In genomic region chr7:65444211-65444842, GRCh38 we compare ENCODE assay signal across 24 cellular contexts.
"Had no signal": no experiment of that assay in that cellular context is flagged by ENCODE, and none has a peak within 500 bp of the region (broad histone marks: within the 10 kb centered on the region; RNA-seq: fewer than 3 reads in every experiment).

No MANE protein-coding gene starts in this region.

- H3K36me3 ChIP-seq: esophagus muscularis mucosa, gastroesophageal sphincter, heart left ventricle, lower lobe of right lung had no signal

- H3K9me3 Mint-ChIP-seq: immature natural killer cell had no signal

- H3K4me1 ChIP-seq: lower lobe of right lung had no signal

- DNase-seq: dermis blood vessel endothelial cell; dorsolateral prefrontal cortex; effector CD4-positive, alpha-beta T cell; effector memory CD4-positive, alpha-beta T cell; foreskin keratinocyte; heart left ventricle; hypothalamus; immature natural killer cell; islet precursor cell; left cardiac atrium; left ventricle myocardium superior; lower lobe of right lung; mesenchymal stem cell; mucosa of descending colon; naive B cell had no signal

- H3K4me2 ChIP-seq: hepatocyte had no signal

- FAIRE-seq: colon, endothelial cell of umbilical vein, frontal cortex had no signal

- H2AFZ ChIP-seq: hepatocyte had no signal

- H3K9me3 ChIP-seq: esophagus muscularis mucosa, lower lobe of right lung had no signal

- H3K4me3 Mint-ChIP-seq: immature natural killer cell, mesothelial cell of epicardium, naive B cell had no signal

- H3K4me3 ChIP-seq: coronary artery, dorsolateral prefrontal cortex, esophagus muscularis mucosa, gastroesophageal sphincter, heart left ventricle, hepatocyte, lower lobe of right lung, mucosa of descending colon had no signal

- H3K36me3 Mint-ChIP-seq: mesothelial cell of epicardium had no signal

- ATAC-seq: foreskin keratinocyte, gastroesophageal sphincter, heart left ventricle, left cardiac atrium, left lobe of liver, left ventricle myocardium superior, lower lobe of right lung, mucosa of descending colon had no signal

- H3K27ac Mint-ChIP-seq: immature natural killer cell, mesothelial cell of epicardium, naive B cell had no signal

- H3K4me1 Mint-ChIP-seq: mesothelial cell of epicardium had no signal

- H3K27me3 ChIP-seq: dorsolateral prefrontal cortex, esophagus muscularis mucosa, foreskin keratinocyte, gastroesophageal sphincter, heart left ventricle, hepatocyte had no signal

- H3K79me2 ChIP-seq: hepatocyte had no signal

- H3K27ac ChIP-seq: coronary artery, dorsolateral prefrontal cortex, esophagus muscularis mucosa, foreskin keratinocyte, gastroesophageal sphincter, heart left ventricle, hepatocyte, lower lobe of right lung had no signal
